1 cellular context compared by ENCODE assay signal in the genomic region with DNA sequence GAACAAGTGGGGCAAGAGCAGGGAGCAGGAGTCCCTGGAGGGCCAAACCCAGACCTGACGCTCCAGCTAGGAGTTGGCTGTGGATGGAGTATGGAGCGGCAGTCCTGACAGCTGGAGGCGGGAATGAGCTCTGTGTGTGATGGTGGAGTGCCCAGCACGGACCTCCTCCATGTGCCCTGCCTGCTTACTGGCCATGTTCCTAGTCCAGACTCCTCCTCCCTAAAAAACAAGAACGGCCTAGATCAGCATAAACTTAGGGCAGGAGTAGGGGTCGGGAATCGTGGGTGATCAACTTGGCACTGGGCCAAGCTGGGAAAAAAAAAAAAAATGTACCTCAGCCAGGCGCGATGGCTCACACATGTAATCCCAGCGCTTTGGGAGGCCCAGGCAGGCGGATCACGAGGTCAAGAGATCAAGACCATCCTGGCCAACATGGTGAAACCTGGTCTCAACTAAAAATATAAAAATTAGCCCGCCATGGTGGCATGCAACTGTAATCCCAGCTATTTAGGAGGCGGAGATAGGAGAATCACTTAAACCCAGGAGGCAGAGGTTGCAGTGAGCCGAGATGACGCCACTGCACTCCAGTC.
TF ChIP-seq lines count a peak whose summit lies in the region.

No MANE protein-coding gene starts in this region.

TF ChIP-seq in HepG2, 621 proteins besides CTCF, POLR2A, EP300 and RAD21:
- TF ChIP-seq SNAI1 (CRISPR knock-in tag; IDR thresholded peaks at IDR 0.05; ENCODE audit: borderline replicate concordance) (no peak), ZFP82 (CRISPR knock-in tag; IDR thresholded peaks at IDR 0.05; ENCODE audit: borderline replicate concordance) (no peak), DMAP1 (CRISPR knock-in tag; IDR thresholded peaks at IDR 0.05) (no peak), LCORL (IDR thresholded peaks at IDR 0.05) (peak; percentile 66), LCORL (CRISPR knock-in tag; IDR thresholded peaks at IDR 0.05) (no peak), FOXC1 (CRISPR knock-in tag; IDR thresholded peaks at IDR 0.05; ENCODE audit: borderline replicate concordance) (no peak)
